Comparison of ENCODE assay signal across 9 cellular contexts in the genomic region with DNA sequence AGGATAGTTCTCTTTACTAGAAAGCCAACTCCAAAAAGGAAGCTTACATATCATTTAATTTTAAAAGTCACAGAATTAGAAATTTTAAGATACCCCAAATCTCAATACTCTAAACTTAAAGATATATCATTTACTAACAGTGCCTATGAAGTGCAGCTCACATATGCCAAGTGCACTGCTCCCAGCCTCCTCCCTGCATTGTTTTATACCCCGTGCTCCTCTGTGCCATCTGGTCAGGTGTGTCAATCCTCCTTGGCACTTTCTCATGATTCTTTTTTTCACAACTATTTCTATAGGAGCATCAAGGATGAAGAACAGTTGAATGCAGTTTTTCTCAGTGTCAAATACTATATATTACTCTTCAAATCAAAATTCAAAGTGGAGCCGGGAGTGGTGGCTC.
"Had no signal": no experiment of that assay in that cellular context is flagged by ENCODE, and none has a peak within 500 bp of the region (broad histone marks: within the 10 kb centered on the region; RNA-seq: fewer than 3 reads in every experiment).

No MANE protein-coding gene starts in this region.

- H3K4me3 ChIP-seq: GM23248, HAP-1, K562 had no signal

- H3K9me3 ChIP-seq: HAP-1 had no signal

- DNase-seq: GM23248, GOT3, H7, HFFc6, IMR-90, KG1 had no signal

- ATAC-seq: HCT116, K562 had no signal

- H3K36me3 ChIP-seq: HAP-1 had no signal
